In genomic region chr3:141431411-141432378, GRCh38 we compare ENCODE assay signal across 7 cellular contexts. TPM values are rescaled to one million over a fixed set of nuclear protein-coding genes. Genes with fewer than 3 reads are reported as not detected.
A peak's percentile ranks its signal among the peaks of the same experiment; 100 is the strongest.
DNase-seq lines count a peak whose midpoint lies in the region; ATAC-seq and TF ChIP-seq lines count a peak whose summit lies in the region.

No MANE protein-coding gene starts in this region.

- H3K27me3 ChIP-seq in endocrine pancreas (ENCODE audit: control insufficient read depth, insufficient read depth, low read length), result no peaks in the 10 kb centered on the region
- no peaks in the 10 kb centered on the region for H3K27me3 ChIP-seq in thyroid gland

- H3K27ac ChIP-seq in thyroid gland, result peak overlapping the region in 2 of 3 donors; percentile 1 to 33

- no peak overlapping the region for H3K9ac ChIP-seq in endocrine pancreas (ENCODE audit: control insufficient read depth, insufficient read depth, low read length)

- no peak for TF ChIP-seq POLR2A in thyroid gland (IDR thresholded peaks at IDR 0.05)

- intact Hi-C loops in thyroid gland (cut with DNase I), result no loop called here

- H3K4me1 ChIP-seq in endocrine pancreas (ENCODE audit: control insufficient read depth, insufficient read depth, low read length), result peaks cover 6% of the 10 kb centered on the region
- peaks cover 22 to 46% of the 10 kb centered on the region in 2 donors for H3K4me1 ChIP-seq in thyroid gland

- WGBS in thyroid gland, 2 donors, result 49 to 58% methylated on average over 18 of the region's 18 CpGs

- H3K36me3 ChIP-seq in endocrine pancreas (ENCODE audit: control insufficient read depth, insufficient read depth, low read length) (no peaks in the 10 kb centered on the region), thyroid gland (no peaks in the 10 kb centered on the region)

- no peak for ATAC-seq in GM21723 (IDR thresholded peaks at IDR 0.05; ENCODE audit: unreplicated experiment)

- no peaks in the 10 kb centered on the region for H3K9me3 ChIP-seq in endocrine pancreas (ENCODE audit: control insufficient read depth, low read length)
- no peaks in the 10 kb centered on the region for H3K9me3 ChIP-seq in thyroid gland

- H3K4me3 ChIP-seq in endocrine pancreas (ENCODE audit: control insufficient read depth, insufficient read depth, low read length) (peak overlapping the region; percentile 15), thyroid gland (replicated peaks in 1 of 3) (no peak overlapping the region)

- DNase-seq in SHP77 treated with DMSO at 0.1 percent for 48 hours (lab: John Stamatoyannopoulos, UW) (peak; percentile 43), midbrain (lab: John Stamatoyannopoulos, UW) (peak; percentile 43), thyroid gland (no peak), HuH-7.5 (ENCODE audit: low spot score) (no peak), HK-2 (ENCODE audit: unreplicated experiment) (no peak)

- no peak for TF ChIP-seq CTCF in thyroid gland (IDR thresholded peaks at IDR 0.05)

RNA-seq across cellular contexts. Expression of gene RASA2, which starts 55.1 kb away (rescaled TPM):
- 10 to 100 TPM; 12.0 to 45.5 (median 23.3) TPM for total RNA-seq in thyroid gland

Comparison
In these comparisons a context has a peak if more than half of its experiments do, and no peak if none do; other contexts are left out.
1. DNase-seq: peak in SHP77 treated with DMSO at 0.1 percent for 48 hours (single experiment) and midbrain (single experiment); none in thyroid gland (0 of 2), HuH-7.5 (single experiment) and HK-2 (single experiment).